Comparison of ENCODE assay signal across 7 cellular contexts in genomic region chr1:156071332-156071816, GRCh38. TPM values are rescaled to one million over a fixed set of nuclear protein-coding genes. Genes with fewer than 3 reads are reported as not detected.
DNase-seq lines count a peak whose midpoint lies in the region; ATAC-seq and TF ChIP-seq lines count a peak whose summit lies in the region.
"Not testable (repeated sequence)": the region's sequence is repeated elsewhere in the genome, so short reads cannot be mapped to it uniquely, and the experiment has no call there.
"Had no signal": no experiment of that assay in that cellular context is flagged by ENCODE, and none has a peak within 500 bp of the region (broad histone marks: within the 10 kb centered on the region; RNA-seq: fewer than 3 reads in every experiment).

No MANE protein-coding gene starts in this region.

- H3K9me1 ChIP-seq in IMR-90 (ENCODE audit: insufficient read depth, low read length), result not testable (repeated sequence)

- not testable (repeated sequence) for H2BK5ac ChIP-seq in IMR-90 (ENCODE audit: low read depth, low read length, poor library complexity, severe bottlenecking)

- H3K23ac ChIP-seq in IMR-90 (ENCODE audit: low read depth, low read length), result not testable (repeated sequence)

- H4K20me1 ChIP-seq in GM23338 (replicated peaks; ENCODE audit: insufficient read depth) (peaks cover 18% of the 10 kb centered on the region; the same call in 1 of the 2 replicates), IMR-90 (ENCODE audit: insufficient read depth, low read length) (peaks cover 24% of the 10 kb centered on the region), neural progenitor cell (ENCODE audit: low read depth) (peaks cover 63% of the 10 kb centered on the region)

- not testable (repeated sequence) for H3K14ac ChIP-seq in IMR-90 (replicated peaks; ENCODE audit: low read depth, low read length)

- not testable (repeated sequence) for H3K9ac ChIP-seq in IMR-90 (ENCODE audit: low read depth, low read length); neural progenitor cell

- H3K9me3 ChIP-seq in IMR-90 (ENCODE audit: control insufficient read depth, insufficient read depth, low read length); cardiac muscle cell (ENCODE audit: low read depth); neural progenitor cell (ENCODE audit: low read depth): not testable (repeated sequence)

- not testable (repeated sequence) for H3K36me3 ChIP-seq in GM23338 (ENCODE audit: insufficient read depth); cardiac muscle cell; neural progenitor cell
- peaks cover 22% of the 10 kb centered on the region for H3K36me3 ChIP-seq in IMR-90 (ENCODE audit: control insufficient read depth, insufficient read depth, low read length)

- H3K4me1 Mint-ChIP-seq in GM23338 (peaks cover 59% of the 10 kb centered on the region), nephron (peaks cover 54% of the 10 kb centered on the region), neural progenitor cell (peaks cover 65% of the 10 kb centered on the region)
- H3K4me1 Mint-ChIP-seq in activated CD8-positive, alpha-beta memory T cell treated with anti-CD3 and anti-CD28 coated beads, Interleukin-2, amount 10 ng/mL, durations not matched to agents 7 days and 5 days, result not testable (repeated sequence)

- H3K4me1 ChIP-seq in GM23338 (ENCODE audit: insufficient read depth) (peaks cover 47% of the 10 kb centered on the region), IMR-90 (ENCODE audit: control insufficient read depth, insufficient read depth, low read length) (peaks cover 14% of the 10 kb centered on the region), cardiac muscle cell (ENCODE audit: low read depth) (peaks cover 47% of the 10 kb centered on the region), neural progenitor cell (peaks cover 60% of the 10 kb centered on the region)

- intact Hi-C loops in IMR-90 (cut with micrococcal nuclease), result not testable (repeated sequence)

- not testable (repeated sequence) for H4K5ac ChIP-seq in IMR-90 (ENCODE audit: low read depth, low read length)

- H2AK5ac ChIP-seq in IMR-90 (ENCODE audit: low read depth, low read length), result not testable (repeated sequence)

- dilution Hi-C loops in IMR-90 (cut with HindIII; ENCODE audit: low sequenced_read_pairs, unreplicated experiment), result not testable (repeated sequence)

- not testable (repeated sequence) for H3K9me2 ChIP-seq in GM23338 (ENCODE audit: insufficient read depth)

- ATAC-seq in GM23338; IMR-90 (ENCODE audit: low read depth); activated CD8-positive, alpha-beta memory T cell treated with anti-CD3 and anti-CD28 coated beads, Interleukin-2, amount 10 ng/mL, durations not matched to agents 7 days and 5 days: not testable (repeated sequence)

- not testable (repeated sequence) for TF ChIP-seq RAD21 in IMR-90 (IDR thresholded peaks at IDR 0.05; ENCODE audit: low read length)

- CTCF ChIA-PET in IMR-90 (lab: Yijun Ruan, JAX), result interaction anchor here (0.6 kb wide), 1 partner anchor 52 kb away, joined by 3 read pairs; no protein-coding TSS in a partner anchor
- CTCF ChIA-PET in activated CD8-positive, alpha-beta memory T cell treated with anti-CD3 and anti-CD28 coated beads, Interleukin-2, amount 10 ng/mL, durations not matched to agents 7 days and 5 days (lab: Charles Lee), result interaction anchor here (0.6 kb wide), 1 partner anchor 113 kb away, joined by 4 read pairs; no protein-coding TSS in a partner anchor

- H2AK9ac ChIP-seq in IMR-90 (replicated peaks; ENCODE audit: low read depth, low read length, poor library complexity), result peak overlapping the region; percentile 65

- not testable (repeated sequence) for H3K4me3 Mint-ChIP-seq in GM23338; activated CD8-positive, alpha-beta memory T cell treated with anti-CD3 and anti-CD28 coated beads, Interleukin-2, amount 10 ng/mL, durations not matched to agents 7 days and 5 days; nephron
- H3K4me3 Mint-ChIP-seq in neural progenitor cell, result peak overlapping the region; percentile 57

- not testable (repeated sequence) for TF ChIP-seq POLR2A in IMR-90 (IDR thresholded peaks at IDR 0.05; ENCODE audit: low read depth, low read length)

- H3K27ac ChIP-seq in GM23338 (ENCODE audit: low read depth); IMR-90 (ENCODE audit: insufficient read depth, low read length): not testable (repeated sequence)
- H3K27ac ChIP-seq in cardiac muscle cell (peak overlapping the region; percentile 81), neural progenitor cell (peak overlapping the region; percentile 89)

- not testable (repeated sequence) for DNase-seq in GM23338 (ENCODE audit: low spot score); IMR-90; activated CD8-positive, alpha-beta memory T cell treated with anti-CD3 and anti-CD28 coated beads, Interleukin-2, amount 10 ng/mL, durations not matched to agents 7 days and 5 days; cardiac muscle cell (ENCODE audit: low read depth in 1 of 2, low spot score in 1 of 2); neural progenitor cell (ENCODE audit: low spot score)

- not testable (repeated sequence) for H2AFZ ChIP-seq in GM23338; IMR-90 (replicated peaks; ENCODE audit: low read length, poor library complexity); neural progenitor cell (replicated peaks)

- WGBS in IMR-90 (ENCODE audit: extremely low coverage in 2 of 2, insufficient read length in 1 of 2), 2 experiments, result 100% methylated on average over 1 of the region's 7 CpGs; no CpG with 5 or more reads in 1 of the 2 experiments

- not testable (repeated sequence) for TF ChIP-seq CTCF in GM23338 (conservative IDR thresholded peaks at IDR 0.05; ENCODE audit: low read depth in 2 of 2); IMR-90 (conservative IDR thresholded peaks at IDR 0.05; ENCODE audit: low read depth, low read length); cardiac muscle cell (IDR thresholded peaks at IDR 0.05; ENCODE audit: low read depth, low read length); nephron (IDR thresholded peaks at IDR 0.05; ENCODE audit: unreplicated experiment in 3 of 3); neural progenitor cell (IDR thresholded peaks at IDR 0.05)

- not testable (repeated sequence) for H4K8ac ChIP-seq in IMR-90 (ENCODE audit: low read depth in 2 of 2, low read length in 2 of 2)

- not testable (repeated sequence) for H2BK120ac ChIP-seq in IMR-90 (ENCODE audit: low read depth, low read length)

- H3K4me3 ChIP-seq in GM23338; IMR-90 (ENCODE audit: insufficient read depth, low read depth, low read length); cardiac muscle cell; neural progenitor cell: not testable (repeated sequence)

- not testable (repeated sequence) for H3K9me3 Mint-ChIP-seq in GM23338; activated CD8-positive, alpha-beta memory T cell treated with anti-CD3 and anti-CD28 coated beads, Interleukin-2, amount 10 ng/mL, durations not matched to agents 7 days and 5 days (ENCODE audit: low read depth); nephron; neural progenitor cell

- BruUV-seq in IMR-90 (replicated peaks; lab: Mats Ljungman, UMichigan), result not testable (repeated sequence)

- H2BK20ac ChIP-seq in IMR-90 (ENCODE audit: low read depth, low read length), result not testable (repeated sequence)

- H3K4me2 ChIP-seq in GM23338; IMR-90 (ENCODE audit: low read depth, low read length): not testable (repeated sequence)
- peak overlapping the region; percentile 97 for H3K4me2 ChIP-seq in neural progenitor cell

- in situ Hi-C loops in IMR-90 (cut with MboI; ENCODE audit: low sequenced_read_pairs), result not testable (repeated sequence)

- H2BK15ac ChIP-seq in IMR-90 (ENCODE audit: low read depth, low read length), result not testable (repeated sequence)

- not testable (repeated sequence) for H3K27me3 ChIP-seq in GM23338 (ENCODE audit: insufficient read depth); IMR-90 (ENCODE audit: control insufficient read depth, insufficient read depth, low read length); cardiac muscle cell; neural progenitor cell

- not testable (repeated sequence) for H3K56ac ChIP-seq in IMR-90 (ENCODE audit: extremely low read depth, insufficient read depth, low read length)

- H3K18ac ChIP-seq in IMR-90 (ENCODE audit: low read depth, low read length), result not testable (repeated sequence)

- peaks cover 17% of the 10 kb centered on the region for H3K79me2 ChIP-seq in GM23338 (replicated peaks; ENCODE audit: insufficient read depth)
- peaks cover 53% of the 10 kb centered on the region for H3K79me2 ChIP-seq in neural progenitor cell (ENCODE audit: low read depth)

- H3K4ac ChIP-seq in IMR-90 (ENCODE audit: low read depth, low read length), result not testable (repeated sequence)

- H3K36me3 Mint-ChIP-seq in GM23338 (ENCODE audit: low read depth), result peaks cover 62% of the 10 kb centered on the region
- not testable (repeated sequence) for H3K36me3 Mint-ChIP-seq in activated CD8-positive, alpha-beta memory T cell treated with anti-CD3 and anti-CD28 coated beads, Interleukin-2, amount 10 ng/mL, durations not matched to agents 7 days and 5 days
- peaks cover 37% of the 10 kb centered on the region for H3K36me3 Mint-ChIP-seq in nephron (ENCODE audit: low read depth)
- peaks cover 28% of the 10 kb centered on the region for H3K36me3 Mint-ChIP-seq in neural progenitor cell

- H3K79me1 ChIP-seq in IMR-90 (ENCODE audit: low read depth in 1 of 2, low read length in 2 of 2), result peaks cover 14 to 31% of the 10 kb centered on the region in 2 experiments; a peak in 3 of 4 replicates

- peaks cover 24% of the 10 kb centered on the region for H3K27me3 Mint-ChIP-seq in GM23338 (ENCODE audit: insufficient read depth, low read depth, poor library complexity)
- H3K27me3 Mint-ChIP-seq in activated CD8-positive, alpha-beta memory T cell treated with anti-CD3 and anti-CD28 coated beads, Interleukin-2, amount 10 ng/mL, durations not matched to agents 7 days and 5 days, result peaks cover 18% of the 10 kb centered on the region
- not testable (repeated sequence) for H3K27me3 Mint-ChIP-seq in nephron (ENCODE audit: low read depth); neural progenitor cell (ENCODE audit: insufficient read depth, low read depth)

- not testable (repeated sequence) for H3K27ac Mint-ChIP-seq in GM23338
- H3K27ac Mint-ChIP-seq in activated CD8-positive, alpha-beta memory T cell treated with anti-CD3 and anti-CD28 coated beads, Interleukin-2, amount 10 ng/mL, durations not matched to agents 7 days and 5 days, result peak overlapping the region; percentile 21
- H3K27ac Mint-ChIP-seq in nephron, result peak overlapping the region; percentile 64 to 79 (median 69)
- H3K27ac Mint-ChIP-seq in neural progenitor cell, result peak overlapping the region; percentile 63

- peaks cover 33% of the 10 kb centered on the region for H3F3A ChIP-seq in GM23338 (replicated peaks; ENCODE audit: low read depth)
- peaks cover 54% of the 10 kb centered on the region for H3F3A ChIP-seq in neural progenitor cell (ENCODE audit: low read depth)

- not testable (repeated sequence) for H4K91ac ChIP-seq in IMR-90 (ENCODE audit: insufficient read depth, low read depth, low read length)

- POLR2A ChIA-PET in IMR-90 (lab: Charles Lee; ENCODE audit: unreplicated experiment), result not testable (repeated sequence)

RNA-seq across cellular contexts. Expression of gene RAB25, which starts 10.4 kb away (rescaled TPM):
- 21.3 and 30.0 TPM in 2 replicates for total RNA-seq in GM23338 (2014; rRNA removed; shearing (Covaris generic))
- polyA plus RNA-seq in GM23338 (2016; fragmentation: Nextera tagmentation; extraction: Ambion mirVana) (42.7 and 47.3 TPM in 2 replicates), IMR-90 (2012; rRNA removed) (not detected in 2 replicates), cardiac muscle cell (2.1 and 2.4 TPM in 2 replicates)
- total RNA-seq in IMR-90 (2012; rRNA removed) (not detected in 2 replicates), cardiac muscle cell (1.6 and 3.1 TPM in 2 replicates), neural progenitor cell (ENCODE audit: low replicate concordance) (2.4 and 7.7 TPM in 2 replicates)
- 0.03 TPM in 1 of 2 replicates, not detected in the other for polyA plus RNA-seq in IMR-90 (2012; cell fraction: cytosol; rRNA removed)
- 0.29 TPM in 1 of 2 replicates, not detected in the other for polyA plus RNA-seq in IMR-90 (2012; cell fraction: nucleus; rRNA removed; ENCODE audit: low replicate concordance)
- not detected for total RNA-seq in activated CD8-positive, alpha-beta memory T cell treated with anti-CD3 and anti-CD28 coated beads, Interleukin-2, amount 10 ng/mL, durations not matched to agents 7 days and 5 days
- total RNA-seq: HFFc6 had no signal

RNA-seq across cellular contexts. Expression of gene MEX3A, which starts 10.9 kb away (rescaled TPM):
- 31.5 and 38.1 TPM in 2 replicates for total RNA-seq in GM23338 (2014; rRNA removed; shearing (Covaris generic))
- 18.5 and 19.7 TPM in 2 replicates for polyA plus RNA-seq in GM23338 (2016; fragmentation: Nextera tagmentation; extraction: Ambion mirVana)
- total RNA-seq in IMR-90 (2012; rRNA removed), result 2.3 and 2.5 TPM in 2 replicates
- 9.0 and 11.6 TPM in 2 replicates for polyA plus RNA-seq in IMR-90 (2012; rRNA removed)
- polyA plus RNA-seq in IMR-90 (2012; cell fraction: cytosol; rRNA removed), result 4.0 and 8.8 TPM in 2 replicates
- polyA plus RNA-seq in IMR-90 (2012; cell fraction: nucleus; rRNA removed; ENCODE audit: low replicate concordance), result 14.6 and 16.6 TPM in 2 replicates
- total RNA-seq in activated CD8-positive, alpha-beta memory T cell treated with anti-CD3 and anti-CD28 coated beads, Interleukin-2, amount 10 ng/mL, durations not matched to agents 7 days and 5 days, result under 1 TPM; 0.06 to 0.56 TPM
- 48.8 and 58.6 TPM in 2 replicates for total RNA-seq in cardiac muscle cell
- 17.2 and 24.8 TPM in 2 replicates for polyA plus RNA-seq in cardiac muscle cell
- total RNA-seq in neural progenitor cell (ENCODE audit: low replicate concordance), result 32.2 and 62.6 TPM in 2 replicates

RNA-seq across cellular contexts. Expression of gene LAMTOR2, which starts 16.8 kb away (rescaled TPM):
- total RNA-seq in GM23338 (2014; rRNA removed; shearing (Covaris generic)), result 35.2 and 67.3 TPM in 2 replicates
- polyA plus RNA-seq in GM23338 (2016; fragmentation: Nextera tagmentation; extraction: Ambion mirVana), result 108 and 113 TPM in 2 replicates
- total RNA-seq in IMR-90 (2012; rRNA removed), result 45.8 and 50.0 TPM in 2 replicates
- 89.0 and 106 TPM in 2 replicates for polyA plus RNA-seq in IMR-90 (2012; rRNA removed)
- 132 and 144 TPM in 2 replicates for polyA plus RNA-seq in IMR-90 (2012; cell fraction: cytosol; rRNA removed)
- 24.2 and 31.7 TPM in 2 replicates for polyA plus RNA-seq in IMR-90 (2012; cell fraction: nucleus; rRNA removed; ENCODE audit: low replicate concordance)
- 10 to 100 TPM; 59.3 to 60.6 TPM for total RNA-seq in activated CD8-positive, alpha-beta memory T cell treated with anti-CD3 and anti-CD28 coated beads, Interleukin-2, amount 10 ng/mL, durations not matched to agents 7 days and 5 days
- total RNA-seq in cardiac muscle cell, result 75.5 and 116 TPM in 2 replicates
- polyA plus RNA-seq in cardiac muscle cell, result 199 and 208 TPM in 2 replicates
- 29.4 and 50.6 TPM in 2 replicates for total RNA-seq in neural progenitor cell (ENCODE audit: low replicate concordance)

RNA-seq across cellular contexts. Expression of gene UBQLN4, which starts 17.8 kb away (rescaled TPM):
- total RNA-seq in GM23338 (2014; rRNA removed; shearing (Covaris generic)), result 28.4 and 30.5 TPM in 2 replicates
- polyA plus RNA-seq in GM23338 (2016; fragmentation: Nextera tagmentation; extraction: Ambion mirVana), result 10.0 and 11.2 TPM in 2 replicates
- 8.8 and 9.7 TPM in 2 replicates for total RNA-seq in IMR-90 (2012; rRNA removed)
- 21.6 and 24.0 TPM in 2 replicates for polyA plus RNA-seq in IMR-90 (2012; rRNA removed)
- 11.7 and 17.0 TPM in 2 replicates for polyA plus RNA-seq in IMR-90 (2012; cell fraction: cytosol; rRNA removed)
- 40.7 and 41.8 TPM in 2 replicates for polyA plus RNA-seq in IMR-90 (2012; cell fraction: nucleus; rRNA removed; ENCODE audit: low replicate concordance)
- total RNA-seq in activated CD8-positive, alpha-beta memory T cell treated with anti-CD3 and anti-CD28 coated beads, Interleukin-2, amount 10 ng/mL, durations not matched to agents 7 days and 5 days, result 10 to 100 TPM; 40.3 to 44.8 TPM
- total RNA-seq in cardiac muscle cell, result 43.1 and 51.0 TPM in 2 replicates
- polyA plus RNA-seq in cardiac muscle cell, result 29.2 and 38.5 TPM in 2 replicates
- total RNA-seq in neural progenitor cell (ENCODE audit: low replicate concordance), result 43.7 and 64.9 TPM in 2 replicates

RNA-seq across cellular contexts. Expression of gene LMNA, which starts 43.1 kb away (rescaled TPM):
- 56.3 and 68.9 TPM in 2 replicates for total RNA-seq in GM23338 (2014; rRNA removed; shearing (Covaris generic))
- polyA plus RNA-seq in GM23338 (2016; fragmentation: Nextera tagmentation; extraction: Ambion mirVana) (35.5 and 38.9 TPM in 2 replicates), IMR-90 (2012; rRNA removed) (563 and 927 TPM in 2 replicates), cardiac muscle cell (99.4 and 149 TPM in 2 replicates)
- total RNA-seq in IMR-90 (2012; rRNA removed) (753 and 755 TPM in 2 replicates), cardiac muscle cell (128 and 139 TPM in 2 replicates), neural progenitor cell (ENCODE audit: low replicate concordance) (20.5 and 35.8 TPM in 2 replicates)
- polyA plus RNA-seq in IMR-90 (2012; cell fraction: cytosol; rRNA removed), result 602 and 638 TPM in 2 replicates
- polyA plus RNA-seq in IMR-90 (2012; cell fraction: nucleus; rRNA removed; ENCODE audit: low replicate concordance), result 1,137 and 1,144 TPM in 2 replicates
- total RNA-seq in activated CD8-positive, alpha-beta memory T cell treated with anti-CD3 and anti-CD28 coated beads, Interleukin-2, amount 10 ng/mL, durations not matched to agents 7 days and 5 days, result 10 to 100 TPM; 37.3 to 41.9 TPM
